ENCODE assay signal across 11 cellular contexts in the genomic region with DNA sequence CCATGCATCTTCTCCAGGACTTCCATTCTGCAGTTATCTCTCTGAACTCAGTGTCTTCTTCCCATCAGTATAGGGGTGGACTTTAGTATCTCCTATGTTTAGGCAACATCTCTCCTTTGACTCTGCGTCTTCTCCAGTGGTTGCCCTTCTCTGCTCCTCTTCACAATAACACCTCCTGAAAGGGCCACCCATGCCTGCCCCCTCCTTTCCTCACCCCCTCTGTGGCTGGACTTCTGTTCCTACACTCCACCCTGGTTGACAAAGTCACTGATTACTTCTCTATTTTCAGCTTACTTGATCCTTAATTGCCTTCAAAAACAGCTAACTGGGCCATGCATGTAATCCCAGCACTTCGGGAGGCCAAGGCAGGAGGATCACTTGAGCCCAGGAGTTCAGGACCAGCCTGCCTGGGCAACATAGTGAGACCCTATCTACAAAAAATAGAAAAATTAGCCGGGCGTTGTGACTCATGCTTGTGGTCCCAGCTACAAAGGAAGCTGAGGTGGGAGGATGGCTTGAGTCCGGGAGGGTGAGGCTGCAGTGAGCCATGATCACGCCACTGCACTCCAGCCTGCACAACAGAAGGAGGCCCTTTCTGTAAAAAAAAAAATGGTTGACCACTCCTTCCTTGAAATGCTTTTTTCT. TPM values are rescaled to one million over a fixed set of nuclear protein-coding genes. Genes with fewer than 3 reads are reported as not detected.
DNase-seq lines count a peak whose midpoint lies in the region; ATAC-seq and TF ChIP-seq lines count a peak whose summit lies in the region.
"Had no signal": no experiment of that assay in that cellular context is flagged by ENCODE, and none has a peak within 500 bp of the region (broad histone marks: within the 10 kb centered on the region; RNA-seq: fewer than 3 reads in every experiment).

No MANE protein-coding gene starts in this region.

- H3K4me3 ChIP-seq in SJSA1 (no peak overlapping the region), ovary (no peak overlapping the region)
- H3K4me3 ChIP-seq: adrenal gland had no signal

- no peak for TF ChIP-seq EP300 in ovary (IDR thresholded peaks at IDR 0.05)

- no peaks in the 10 kb centered on the region for H3K27me3 Mint-ChIP-seq in activated T-cell treated with anti-CD3 and anti-CD28 coated beads, Interleukin-2, amount 50 U/mL, for 24 hours
- no peaks in the 10 kb centered on the region for H3K27me3 Mint-ChIP-seq in effector memory CD8-positive, alpha-beta T cell

- H3K36me3 ChIP-seq in SJSA1 (peaks cover 40% of the 10 kb centered on the region), ovary (no peaks in the 10 kb centered on the region)
- H3K36me3 ChIP-seq: adrenal gland had no signal

- H3K27me3 ChIP-seq in SJSA1 (replicated peaks) (no peaks in the 10 kb centered on the region), ovary (no peaks in the 10 kb centered on the region)
- H3K27me3 ChIP-seq: adrenal gland had no signal

- intact Hi-C loops in ovary (cut with DNase I) = no loop called here
- intact Hi-C loops in Right ventricle myocardium superior (cut with DNase I) = no loop called here

- H3K4me1 Mint-ChIP-seq in activated T-cell treated with anti-CD3 and anti-CD28 coated beads, Interleukin-2, amount 50 U/mL, for 24 hours (ENCODE audit: low read depth) = peaks cover 41% of the 10 kb centered on the region
- peaks cover 33 to 39% of the 10 kb centered on the region in 2 donors for H3K4me1 Mint-ChIP-seq in effector memory CD8-positive, alpha-beta T cell (ENCODE audit: low read depth in 2 of 2)
- H3K4me1 Mint-ChIP-seq in stimulated activated effector memory CD8-positive, alpha-beta T cell treated with anti-CD3 and anti-CD28 coated beads, Interleukin-12 subunit alpha, Interleukin-12 subunit beta, amount 100 ng/mL, for 72 hours = peaks cover 46% of the 10 kb centered on the region

- DNase-seq in activated T-cell treated with anti-CD3 and anti-CD28 coated beads, Interleukin-2, amount 50 U/mL, for 24 hours = no peak
- DNase-seq in activated T-cell treated with anti-CD3 and anti-CD28 coated beads, Interleukin-2, amount 50 U/mL, for 1 hour = no peak
- DNase-seq in SJSA1 (ENCODE audit: low read depth in 1 of 2, low spot score in 2 of 2) = peak; percentile 27 to 63
- DNase-seq in effector memory CD8-positive, alpha-beta T cell = peak in 1 of 3 experiments; percentile 25
- DNase-seq in stimulated activated effector memory CD8-positive, alpha-beta T cell treated with anti-CD3 and anti-CD28 coated beads, Interleukin-12 subunit alpha, Interleukin-12 subunit beta, amount 100 ng/mL, for 72 hours (ENCODE audit: low spot score in 2 of 2) = no peak
- DNase-seq in NCI-H187 treated with DMSO at 0.1 percent for 48 hours (lab: John Stamatoyannopoulos, UW) = no peak
- no peak for DNase-seq in ovary
- no peak for DNase-seq in Right ventricle myocardium superior
- DNase-seq: NCI-H2029 had no signal

- H3K9me3 ChIP-seq in SJSA1 (replicated peaks) (no peaks in the 10 kb centered on the region), ovary (no peaks in the 10 kb centered on the region)
- H3K9me3 ChIP-seq: adrenal gland had no signal

- no peaks in the 10 kb centered on the region for H3K9me3 Mint-ChIP-seq in activated T-cell treated with anti-CD3 and anti-CD28 coated beads, Interleukin-2, amount 50 U/mL, for 24 hours
- no peaks in the 10 kb centered on the region for H3K9me3 Mint-ChIP-seq in effector memory CD8-positive, alpha-beta T cell
- no peaks in the 10 kb centered on the region for H3K9me3 Mint-ChIP-seq in stimulated activated effector memory CD8-positive, alpha-beta T cell treated with anti-CD3 and anti-CD28 coated beads, Interleukin-12 subunit alpha, Interleukin-12 subunit beta, amount 100 ng/mL, for 72 hours

- TF ChIP-seq CTCF in ovary (IDR thresholded peaks at IDR 0.05) = no peak

- peaks cover 83% of the 10 kb centered on the region for H3K36me3 Mint-ChIP-seq in activated T-cell treated with anti-CD3 and anti-CD28 coated beads, Interleukin-2, amount 50 U/mL, for 24 hours (ENCODE audit: low read depth)
- H3K36me3 Mint-ChIP-seq in effector memory CD8-positive, alpha-beta T cell (ENCODE audit: insufficient read depth) = peaks cover 95% of the 10 kb centered on the region
- peaks cover 100% of the 10 kb centered on the region for H3K36me3 Mint-ChIP-seq in stimulated activated effector memory CD8-positive, alpha-beta T cell treated with anti-CD3 and anti-CD28 coated beads, Interleukin-12 subunit alpha, Interleukin-12 subunit beta, amount 100 ng/mL, for 72 hours

- WGBS in ovary, 3 donors = 65 to 74% (median 71%) methylated on average over 6 of the region's 6 CpGs

- peak overlapping the region; percentile 87 for H3K27ac Mint-ChIP-seq in activated T-cell treated with anti-CD3 and anti-CD28 coated beads, Interleukin-2, amount 50 U/mL, for 24 hours
- H3K27ac Mint-ChIP-seq in effector memory CD8-positive, alpha-beta T cell = peak overlapping the region; percentile 70 to 92
- H3K27ac Mint-ChIP-seq in stimulated activated effector memory CD8-positive, alpha-beta T cell treated with anti-CD3 and anti-CD28 coated beads, Interleukin-12 subunit alpha, Interleukin-12 subunit beta, amount 100 ng/mL, for 72 hours = peak overlapping the region; percentile 62

- peak overlapping the region; percentile 21 for H3K4me3 Mint-ChIP-seq in activated T-cell treated with anti-CD3 and anti-CD28 coated beads, Interleukin-2, amount 50 U/mL, for 24 hours
- peak overlapping the region; percentile 36 to 78 for H3K4me3 Mint-ChIP-seq in effector memory CD8-positive, alpha-beta T cell
- peak overlapping the region; percentile 58 for H3K4me3 Mint-ChIP-seq in stimulated activated effector memory CD8-positive, alpha-beta T cell treated with anti-CD3 and anti-CD28 coated beads, Interleukin-12 subunit alpha, Interleukin-12 subunit beta, amount 100 ng/mL, for 72 hours

- ATAC-seq in effector memory CD8-positive, alpha-beta T cell (replicated peaks) = peak; percentile 60
- peak; percentile 87 for ATAC-seq in stimulated activated effector memory CD8-positive, alpha-beta T cell treated with anti-CD3 and anti-CD28 coated beads, Interleukin-12 subunit alpha, Interleukin-12 subunit beta, amount 100 ng/mL, for 72 hours
- ATAC-seq in Right ventricle myocardium superior (ENCODE audit: poor library complexity) = no peak
- ATAC-seq: SK-N-SH treated with all-trans-retinoic acid at 6 μM for 48 hours had no signal

- no peak for TF ChIP-seq POLR2A in ovary (IDR thresholded peaks at IDR 0.05)

- H3K4me1 ChIP-seq in SJSA1 (replicated peaks) (peaks cover 9% of the 10 kb centered on the region), ovary (ENCODE audit: insufficient read depth) (no peaks in the 10 kb centered on the region)
- H3K4me1 ChIP-seq: adrenal gland had no signal

- H3K27ac ChIP-seq in SJSA1 (no peak overlapping the region), ovary (no peak overlapping the region)
- H3K27ac ChIP-seq: adrenal gland had no signal

RNA-seq across cellular contexts. Expression of gene SRGN, which starts 13.7 kb away (rescaled TPM):
- total RNA-seq in SJSA1 (2014; rRNA removed; shearing (Covaris generic)) = 232 and 251 TPM in 2 replicates
- total RNA-seq in ovary (10 to 100 TPM; 22.0 to 95.2 (median 36.0) TPM), Right ventricle myocardium superior (37.5 TPM)
- 100 to 1,000 TPM in 1 of 2 donors, 10 to 100 TPM in 1; 67.3 to 107 TPM for polyA plus RNA-seq in ovary

RNA-seq across cellular contexts. Expression of gene VPS26A, which starts 22.4 kb away (rescaled TPM):
- 18.6 and 24.0 TPM in 2 replicates for total RNA-seq in SJSA1 (2014; rRNA removed; shearing (Covaris generic))
- total RNA-seq in ovary (10 to 100 TPM; 21.3 to 52.4 (median 44.1) TPM), Right ventricle myocardium superior (34.8 TPM)
- polyA plus RNA-seq in ovary = 10 to 100 TPM; 27.8 to 65.4 TPM

Comparison
In these comparisons a context has a peak if more than half of its experiments do, and no peak if none do; other contexts are left out.
1. DNase-seq: peak in SJSA1 (2 of 2); none in activated T-cell treated with anti-CD3 and anti-CD28 coated beads, Interleukin-2, amount 50 U/mL, for 24 hours (single experiment), activated T-cell treated with anti-CD3 and anti-CD28 coated beads, Interleukin-2, amount 50 U/mL, for 1 hour (single experiment), stimulated activated effector memory CD8-positive, alpha-beta T cell treated with anti-CD3 and anti-CD28 coated beads, Interleukin-12 subunit alpha, Interleukin-12 subunit beta, amount 100 ng/mL, for 72 hours (0 of 2), NCI-H187 treated with DMSO at 0.1 percent for 48 hours (single experiment), ovary (0 of 5) and Right ventricle myocardium superior (single experiment).
2. Peak in every context shown above with its lines, with median percentiles within 50 percentile points of each other: H3K27ac Mint-ChIP-seq and H3K4me3 Mint-ChIP-seq.